Comparison of ENCODE assay signal across 22 cellular contexts in the genomic region with DNA sequence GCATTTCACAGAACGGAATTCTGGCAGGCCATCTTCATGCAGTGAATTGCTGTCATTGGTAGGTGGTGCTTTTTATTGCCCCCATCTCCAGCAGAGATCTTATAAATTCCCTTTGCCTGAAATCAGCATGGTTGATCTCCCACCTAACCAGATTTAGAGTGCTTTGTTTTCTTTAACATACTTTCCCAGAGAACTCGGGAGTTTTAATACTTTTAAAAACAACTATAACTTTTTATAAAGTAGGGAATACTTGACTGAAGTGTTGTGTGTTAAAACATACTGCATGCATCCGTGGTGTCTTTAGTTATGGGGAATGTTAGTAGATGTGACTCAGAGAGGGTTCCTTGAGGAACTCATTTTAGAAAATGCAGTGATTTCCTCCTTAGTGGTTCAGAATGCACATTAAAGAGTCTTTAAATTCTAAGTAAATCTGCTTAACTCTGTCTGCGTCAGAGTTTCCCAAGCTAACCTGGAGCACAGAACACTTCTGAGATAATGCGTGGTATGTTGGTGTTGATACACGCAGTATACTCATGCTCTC. TPM values are rescaled to one million over a fixed set of nuclear protein-coding genes. Genes with fewer than 3 reads are reported as not detected.
DNase-seq lines count a peak whose midpoint lies in the region; ATAC-seq and TF ChIP-seq lines count a peak whose summit lies in the region.
"Had no signal": no experiment of that assay in that cellular context is flagged by ENCODE, and none has a peak within 500 bp of the region (broad histone marks: within the 10 kb centered on the region; RNA-seq: fewer than 3 reads in every experiment).

No MANE protein-coding gene starts in this region.

- H4K91ac ChIP-seq in IMR-90 (ENCODE audit: insufficient read depth, low read depth, low read length): peak overlapping the region; percentile 44; the same call in 1 of the 2 replicates

- peak overlapping the region; percentile 66 to 90 (median 72) for H3K27ac Mint-ChIP-seq in nephron
- no peak overlapping the region for H3K27ac Mint-ChIP-seq in MCF 10A (ENCODE audit: low read depth, unreplicated experiment)
- H3K27ac Mint-ChIP-seq in endothelial cell (ENCODE audit: unreplicated experiment): no peak overlapping the region
- H3K27ac Mint-ChIP-seq: activated B cell treated with CpG ODN at 0.5 μM for 24 hours; activated CD4-positive, alpha-beta memory T cell treated with anti-CD3 and anti-CD28 coated beads, Interleukin-2, amount 10 ng/mL, durations not matched to agents 7 days and 5 days; immature natural killer cell; T-helper 2 cell treated with Interferon-gamma antibody and Interleukin-4, amounts not matched to agents 5 μg/mL and 100 μg/mL, for 36 hours had no signal

- no peaks in the 10 kb centered on the region for H3K27me3 ChIP-seq in IMR-90 (ENCODE audit: control insufficient read depth, insufficient read depth, low read length)
- peaks cover 0 to 5% (median 0%) of the 10 kb centered on the region in 4 donors for H3K27me3 ChIP-seq in esophagus squamous epithelium
- no peaks in the 10 kb centered on the region for H3K27me3 ChIP-seq in transverse colon
- H3K27me3 ChIP-seq: right atrium auricular region, suprapubic skin had no signal

- ATAC-seq in IMR-90 (ENCODE audit: low read depth): no peak
- ATAC-seq: esophagus mucosa had no signal

- no peaks in the 10 kb centered on the region for H3K36me3 Mint-ChIP-seq in nephron (ENCODE audit: low read depth)
- H3K36me3 Mint-ChIP-seq in MCF 10A (ENCODE audit: insufficient read depth, unreplicated experiment): no peaks in the 10 kb centered on the region
- peaks cover 5% of the 10 kb centered on the region for H3K36me3 Mint-ChIP-seq in endothelial cell (ENCODE audit: low read depth, unreplicated experiment)
- H3K36me3 Mint-ChIP-seq: immature natural killer cell had no signal

- BruUV-seq in IMR-90 (replicated peaks; lab: Mats Ljungman, UMichigan) (no TSS peak), MCF 10A (replicated peaks; lab: Mats Ljungman, UMichigan) (no TSS peak)

- H3K27me3 Mint-ChIP-seq in nephron (ENCODE audit: low read depth) (no peaks in the 10 kb centered on the region), MCF 10A (ENCODE audit: insufficient read depth, unreplicated experiment) (peaks cover 33% of the 10 kb centered on the region), endothelial cell (ENCODE audit: unreplicated experiment) (no peaks in the 10 kb centered on the region)

- intact Hi-C loops in IMR-90 (cut with micrococcal nuclease) (no loop called here), esophagus squamous epithelium (cut with DNase I) (no loop called here), transverse colon (cut with DNase I; ENCODE audit: low total_unique reads) (loop anchor here (1.0 to 2.0 kb wide), 2 partner anchors 34 to 54 kb away; no protein-coding TSS in a partner anchor), MCF 10A (cut with micrococcal nuclease) (no loop called here)

- H3K36me3 ChIP-seq in IMR-90 (ENCODE audit: control insufficient read depth, insufficient read depth, low read length) (no peaks in the 10 kb centered on the region), esophagus squamous epithelium (no peaks in the 10 kb centered on the region), transverse colon (no peaks in the 10 kb centered on the region)
- H3K36me3 ChIP-seq: right atrium auricular region, suprapubic skin had no signal

- in situ Hi-C loops in IMR-90 (cut with MboI; ENCODE audit: low sequenced_read_pairs) (no loop called here), transverse colon (cut with MboI; ENCODE audit: low pct_ligation_motif_present in 1 of 4, low pct_unique_long_range_greater_than_20kb in 1 of 4, low sequenced_read_pairs in 3 of 4) (no loop called here)

- H2AK5ac ChIP-seq in IMR-90 (ENCODE audit: low read depth, low read length): peak overlapping the region; percentile 62; the same call in 1 of the 2 replicates

- no peak overlapping the region for H2BK20ac ChIP-seq in IMR-90 (ENCODE audit: low read depth, low read length)

- H2AFZ ChIP-seq in IMR-90 (replicated peaks; ENCODE audit: low read length, poor library complexity): no peak overlapping the region

- TF ChIP-seq POLR2A in IMR-90 (IDR thresholded peaks at IDR 0.05; ENCODE audit: low read depth, low read length): no peak
- TF ChIP-seq POLR2A in esophagus squamous epithelium (IDR thresholded peaks at IDR 0.05): no peak
- no peak for TF ChIP-seq POLR2A in transverse colon (IDR thresholded peaks at IDR 0.05)

- peak overlapping the region; percentile 33 to 49 for H4K8ac ChIP-seq in IMR-90 (ENCODE audit: low read depth in 2 of 2, low read length in 2 of 2)

- H2BK120ac ChIP-seq in IMR-90 (ENCODE audit: low read depth, low read length): no peak overlapping the region

- dilution Hi-C loops in IMR-90 (cut with HindIII; ENCODE audit: low sequenced_read_pairs, unreplicated experiment): no loop called here

- H3K9me3 ChIP-seq in IMR-90 (ENCODE audit: control insufficient read depth, insufficient read depth, low read length) (no peaks in the 10 kb centered on the region), esophagus squamous epithelium (no peaks in the 10 kb centered on the region), transverse colon (no peaks in the 10 kb centered on the region)
- H3K9me3 ChIP-seq: Caco-2, right atrium auricular region, suprapubic skin had no signal

- TF ChIP-seq EP300 in transverse colon (IDR thresholded peaks at IDR 0.05; ENCODE audit: low read depth): no peak

- H2AK9ac ChIP-seq in IMR-90 (replicated peaks; ENCODE audit: low read depth, low read length, poor library complexity): no peak overlapping the region

- DNase-seq in IMR-90 (peak; percentile 69), esophagus squamous epithelium (lab: John Stamatoyannopoulos, UW) (no peak), transverse colon (no peak), MCF 10A (ENCODE audit: unreplicated experiment) (no peak), hypothalamus (lab: John Stamatoyannopoulos, UW) (no peak), endothelial cell (ENCODE audit: low spot score) (no peak)
- DNase-seq: activated B cell treated with CpG ODN at 0.5 μM for 24 hours; activated CD4-positive, alpha-beta memory T cell treated with anti-CD3 and anti-CD28 coated beads, Interleukin-2, amount 10 ng/mL, durations not matched to agents 7 days and 5 days; activated T-cell treated with anti-CD3 and anti-CD28 coated beads for 4 hours; amygdala; Caco-2; immature natural killer cell; NCI-H1694 treated with DMSO at 0.1 percent for 48 hours; NCI-H69; RPMI8226 had no signal

- WGBS in IMR-90 (ENCODE audit: extremely low coverage in 2 of 2, insufficient read length in 1 of 2), 2 experiments: 90% methylated on average over 2 of the region's 6 CpGs; no CpG with 5 or more reads in 1 of the 2 experiments
- WGBS in esophagus squamous epithelium, 2 donors: 79 to 81% methylated on average over 6 of the region's 6 CpGs
- 71 to 75% methylated on average over 6 of the region's 6 CpGs for WGBS in transverse colon (ENCODE audit: low coverage in 1 of 2), 2 donors

- peaks cover 5 to 18% of the 10 kb centered on the region in 2 experiments; a peak in 3 of 4 replicates for H3K79me1 ChIP-seq in IMR-90 (ENCODE audit: low read depth in 1 of 2, low read length in 2 of 2)

- H4K5ac ChIP-seq in IMR-90 (ENCODE audit: low read depth, low read length): peak overlapping the region; percentile 93

- H3K9me3 Mint-ChIP-seq in nephron (no peaks in the 10 kb centered on the region), MCF 10A (ENCODE audit: unreplicated experiment) (no peaks in the 10 kb centered on the region), endothelial cell (ENCODE audit: unreplicated experiment) (no peaks in the 10 kb centered on the region)
- H3K9me3 Mint-ChIP-seq: activated B cell treated with CpG ODN at 0.5 μM for 24 hours; activated CD4-positive, alpha-beta memory T cell treated with anti-CD3 and anti-CD28 coated beads, Interleukin-2, amount 10 ng/mL, durations not matched to agents 7 days and 5 days; central memory CD8-positive, alpha-beta T cell; immature natural killer cell; T-helper 2 cell treated with Interferon-gamma antibody and Interleukin-4, amounts not matched to agents 5 μg/mL and 100 μg/mL, for 36 hours had no signal

- H3K4me1 Mint-ChIP-seq in nephron (peaks cover 90% of the 10 kb centered on the region), MCF 10A (ENCODE audit: insufficient read depth, unreplicated experiment) (no peaks in the 10 kb centered on the region), endothelial cell (ENCODE audit: unreplicated experiment) (peaks cover 35% of the 10 kb centered on the region)
- H3K4me1 Mint-ChIP-seq: activated B cell treated with CpG ODN at 0.5 μM for 24 hours had no signal

- no peak overlapping the region for H2BK5ac ChIP-seq in IMR-90 (ENCODE audit: low read depth, low read length, poor library complexity, severe bottlenecking)

- no peak overlapping the region for H3K4me2 ChIP-seq in IMR-90 (ENCODE audit: low read depth, low read length)

- peak overlapping the region; percentile 93 for H3K18ac ChIP-seq in IMR-90 (ENCODE audit: low read depth, low read length)

- H3K14ac ChIP-seq in IMR-90 (replicated peaks; ENCODE audit: low read depth, low read length): 0 out of 2 replicates have a peak overlapping the region, but pooled peaks have one; percentile 20

- no peaks in the 10 kb centered on the region for H4K20me1 ChIP-seq in IMR-90 (ENCODE audit: insufficient read depth, low read length)

- peaks cover 10% of the 10 kb centered on the region for H3K9me1 ChIP-seq in IMR-90 (ENCODE audit: insufficient read depth, low read length)

- no peak overlapping the region for H3K56ac ChIP-seq in IMR-90 (ENCODE audit: extremely low read depth, insufficient read depth, low read length)

- no peak for TF ChIP-seq RAD21 in IMR-90 (IDR thresholded peaks at IDR 0.05; ENCODE audit: low read length)

- TF ChIP-seq CTCF in IMR-90 (conservative IDR thresholded peaks at IDR 0.05; ENCODE audit: low read depth, low read length) (no peak), esophagus squamous epithelium (IDR thresholded peaks at IDR 0.05) (no peak), nephron (IDR thresholded peaks at IDR 0.05; ENCODE audit: unreplicated experiment in 3 of 3) (no peak), transverse colon (IDR thresholded peaks at IDR 0.05) (no peak), MCF 10A (IDR thresholded peaks at IDR 0.05; ENCODE audit: unreplicated experiment) (no peak), endothelial cell (IDR thresholded peaks at IDR 0.05; ENCODE audit: unreplicated experiment) (no peak)

- H3K4me3 ChIP-seq in IMR-90 (ENCODE audit: insufficient read depth, low read depth, low read length) (no peak overlapping the region), esophagus squamous epithelium (no peak overlapping the region), transverse colon (no peak overlapping the region)
- H3K4me3 ChIP-seq: right atrium auricular region, SK-N-MC, suprapubic skin had no signal

- peaks cover 27% of the 10 kb centered on the region for H3K4me1 ChIP-seq in IMR-90 (ENCODE audit: control insufficient read depth, insufficient read depth, low read length)
- H3K4me1 ChIP-seq in esophagus squamous epithelium: peaks cover 0 to 29% (median 6%) of the 10 kb centered on the region in 3 donors
- H3K4me1 ChIP-seq in transverse colon: peaks cover 12 to 51% (median 14%) of the 10 kb centered on the region in 4 donors
- H3K4me1 ChIP-seq: Caco-2, suprapubic skin had no signal

- no peak overlapping the region for H3K23ac ChIP-seq in IMR-90 (ENCODE audit: low read depth, low read length)

- POLR2A ChIA-PET in IMR-90 (lab: Charles Lee; ENCODE audit: unreplicated experiment): no interaction called here
- POLR2A ChIA-PET in MCF 10A (lab: Yijun Ruan, JAX): no interaction called here

- H2BK15ac ChIP-seq in IMR-90 (ENCODE audit: low read depth, low read length): peak overlapping the region; percentile 15; the same call in 1 of the 3 replicates

- no peak overlapping the region; the same call in 1 of the 2 replicates for H3K4ac ChIP-seq in IMR-90 (ENCODE audit: low read depth, low read length)

- CTCF ChIA-PET in IMR-90 (lab: Yijun Ruan, JAX): no interaction called here
- CTCF ChIA-PET in MCF 10A (lab: Yijun Ruan, JAX): no interaction called here

- no peak overlapping the region for H3K4me3 Mint-ChIP-seq in nephron
- H3K4me3 Mint-ChIP-seq in MCF 10A (ENCODE audit: unreplicated experiment): no peak overlapping the region
- H3K4me3 Mint-ChIP-seq in endothelial cell (ENCODE audit: unreplicated experiment): no peak overlapping the region
- H3K4me3 Mint-ChIP-seq: activated B cell treated with CpG ODN at 0.5 μM for 24 hours; activated CD4-positive, alpha-beta memory T cell treated with anti-CD3 and anti-CD28 coated beads, Interleukin-2, amount 10 ng/mL, durations not matched to agents 7 days and 5 days; central memory CD8-positive, alpha-beta T cell; immature natural killer cell; T-helper 2 cell treated with Interferon-gamma antibody and Interleukin-4, amounts not matched to agents 5 μg/mL and 100 μg/mL, for 36 hours had no signal

- H3K9ac ChIP-seq in IMR-90 (ENCODE audit: low read depth, low read length): no peak overlapping the region

- peak overlapping the region; percentile 24; the same call in 1 of the 2 replicates for H3K27ac ChIP-seq in IMR-90 (ENCODE audit: insufficient read depth, low read length)
- H3K27ac ChIP-seq in esophagus squamous epithelium: peak overlapping the region in 3 of 4 donors; percentile 80 to 92 (median 82)
- peak overlapping the region; percentile 78 to 89 (median 84) for H3K27ac ChIP-seq in transverse colon
- H3K27ac ChIP-seq: right atrium auricular region, SK-N-MC, suprapubic skin had no signal

RNA-seq across cellular contexts. Expression of gene AKAP12, which starts 54.9 kb away (rescaled TPM):
- 118 and 176 TPM in 2 replicates for total RNA-seq in IMR-90 (2012; rRNA removed)
- polyA plus RNA-seq in IMR-90 (2012; rRNA removed): 50.0 and 56.0 TPM in 2 replicates
- polyA plus RNA-seq in IMR-90 (2012; cell fraction: cytosol; rRNA removed): 15.6 and 18.9 TPM in 2 replicates
- 14.3 and 102 TPM in 2 replicates for polyA plus RNA-seq in IMR-90 (2012; cell fraction: nucleus; rRNA removed; ENCODE audit: low replicate concordance)
- total RNA-seq in esophagus squamous epithelium: 10 to 100 TPM in 2 of 4 donors, 1 to 10 TPM in 2; 1.7 to 66.6 (median 11.4) TPM
- total RNA-seq in transverse colon: 10 to 100 TPM; 25.7 to 61.7 (median 53.1) TPM
- total RNA-seq in MCF 10A (2022): 0.34 and 0.63 TPM in 2 replicates
- 70.1 TPM for total RNA-seq in endothelial cell (ENCODE audit: unreplicated experiment)

Comparison
In these comparisons a context has a peak if more than half of its experiments do, and no peak if none do; other contexts are left out.
1. H3K27ac ChIP-seq: peak in every context shown above with its lines; median percentile 84 in transverse colon; 82 in esophagus squamous epithelium; 24 in IMR-90.
2. H3K27ac Mint-ChIP-seq: peak in nephron (3 of 3); none in MCF 10A (single experiment) and endothelial cell (single experiment).